8 cellular contexts compared by ENCODE assay signal in the genomic region with DNA sequence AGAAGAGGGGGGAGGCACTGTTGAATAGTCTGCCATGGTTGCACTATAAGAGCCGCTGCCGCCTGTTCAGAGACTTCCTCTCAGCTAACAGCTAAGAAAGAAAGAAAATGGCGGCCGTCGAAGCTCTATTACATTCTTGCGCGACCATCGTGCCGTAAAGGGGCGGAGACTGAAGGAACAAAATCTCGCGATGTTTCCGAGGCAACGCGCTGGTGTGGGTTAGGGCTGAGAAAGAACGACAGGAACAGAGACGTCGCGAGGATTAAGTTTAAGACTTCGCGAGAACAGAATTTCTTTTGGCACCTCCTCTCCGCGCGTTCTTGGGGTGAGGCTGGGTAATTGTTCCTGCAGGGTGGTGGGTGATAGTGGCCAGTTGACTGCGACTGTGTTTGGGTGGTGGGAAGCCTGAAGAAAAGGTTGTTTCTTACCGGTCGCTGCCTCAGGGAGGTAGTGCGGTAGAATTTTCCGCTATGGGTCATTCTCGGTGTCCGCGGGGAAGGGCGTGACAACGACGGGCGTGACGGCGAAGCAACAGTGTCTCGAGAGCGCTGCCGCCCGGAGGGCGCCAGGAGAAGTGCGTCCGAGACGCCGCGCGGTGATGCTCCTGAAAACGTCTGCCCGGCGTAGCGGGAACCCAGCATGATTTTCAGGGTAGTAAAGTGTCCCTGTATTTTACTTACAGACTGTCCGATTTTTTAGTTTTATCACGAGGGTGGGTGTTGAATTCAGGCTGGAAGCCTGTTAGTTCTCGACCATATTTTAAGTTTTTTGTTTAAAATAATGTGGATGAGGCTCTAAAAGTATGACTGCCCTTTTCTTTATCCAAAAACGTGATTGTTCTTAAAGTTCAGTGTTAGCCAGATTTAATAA. TPM values are rescaled to one million over a fixed set of nuclear protein-coding genes. Genes with fewer than 3 reads are reported as not detected.
DNase-seq lines count a peak whose midpoint lies in the region; ATAC-seq and TF ChIP-seq lines count a peak whose summit lies in the region.

A gene with protein sequence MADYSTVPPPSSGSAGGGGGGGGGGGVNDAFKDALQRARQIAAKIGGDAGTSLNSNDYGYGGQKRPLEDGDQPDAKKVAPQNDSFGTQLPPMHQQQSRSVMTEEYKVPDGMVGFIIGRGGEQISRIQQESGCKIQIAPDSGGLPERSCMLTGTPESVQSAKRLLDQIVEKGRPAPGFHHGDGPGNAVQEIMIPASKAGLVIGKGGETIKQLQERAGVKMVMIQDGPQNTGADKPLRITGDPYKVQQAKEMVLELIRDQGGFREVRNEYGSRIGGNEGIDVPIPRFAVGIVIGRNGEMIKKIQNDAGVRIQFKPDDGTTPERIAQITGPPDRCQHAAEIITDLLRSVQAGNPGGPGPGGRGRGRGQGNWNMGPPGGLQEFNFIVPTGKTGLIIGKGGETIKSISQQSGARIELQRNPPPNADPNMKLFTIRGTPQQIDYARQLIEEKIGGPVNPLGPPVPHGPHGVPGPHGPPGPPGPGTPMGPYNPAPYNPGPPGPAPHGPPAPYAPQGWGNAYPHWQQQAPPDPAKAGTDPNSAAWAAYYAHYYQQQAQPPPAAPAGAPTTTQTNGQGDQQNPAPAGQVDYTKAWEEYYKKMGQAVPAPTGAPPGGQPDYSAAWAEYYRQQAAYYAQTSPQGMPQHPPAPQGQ (minus strand): TSS at position 104 of the 870 bp plus-strand sequence. CDS start 68 bp downstream, at position 36.

- H4K20me1 ChIP-seq in SU-DHL-6 (ENCODE audit: low read depth, low read length) = peaks cover 40% of the 10 kb centered on the region

- peak; percentile 80 for TF ChIP-seq CTCF in GM12873 (IDR thresholded peaks at IDR 0.05; ENCODE audit: insufficient read depth, low read depth, low read length, missing control alignments)
- peak; percentile 46 for TF ChIP-seq CTCF in SU-DHL-6 (IDR thresholded peaks at IDR 0.05; ENCODE audit: insufficient read depth, low read length, poor library complexity, severe bottlenecking)
- TF ChIP-seq CTCF in heart left ventricle (IDR thresholded peaks at IDR 0.05) = peak; percentile 51 to 90 (median 72)
- peak; percentile 74 for TF ChIP-seq CTCF in upper lobe of right lung (IDR thresholded peaks at IDR 0.05)

- H3K9ac ChIP-seq in SU-DHL-6 (ENCODE audit: low read length) = peak within 1 kb of the TSS; percentile 95
- peak within 1 kb of the TSS; percentile 100 for H3K9ac ChIP-seq in adipocyte (ENCODE audit: low read length)

- no peaks in the 10 kb centered on the region for H3K9me2 ChIP-seq in SU-DHL-6 (replicated peaks; ENCODE audit: insufficient read depth, low read length)

- peaks cover 86% of the 10 kb centered on the region for H3K79me2 ChIP-seq in SU-DHL-6 (ENCODE audit: insufficient read depth, low read length)

- peak in 1 of 2 donors; percentile 73 for TF ChIP-seq POLR2A in heart left ventricle (IDR thresholded peaks at IDR 0.05)

- H3K4me2 ChIP-seq in SU-DHL-6 (ENCODE audit: low read depth, low read length, poor library complexity, severe bottlenecking) = peak within 1 kb of the TSS; percentile 97

- ATAC-seq in HG02759 (IDR thresholded peaks at IDR 0.05; ENCODE audit: unreplicated experiment) = peak; percentile 79
- ATAC-seq in heart left ventricle = peak; percentile 91 to 94 (median 94)
- peak; percentile 93 for ATAC-seq in upper lobe of right lung

- WGBS in heart left ventricle, 4 donors = 0 to 1% (median 0%) methylated on average over 54 to 57 of the region's 57 CpGs

- H3K4me1 ChIP-seq in adipocyte (ENCODE audit: control insufficient read depth, insufficient read depth, low read length) (peaks cover 49% of the 10 kb centered on the region), heart left ventricle (peaks cover 0 to 63% (median 41%) of the 10 kb centered on the region in 12 donors), upper lobe of right lung (peaks cover 35% of the 10 kb centered on the region)

- H2AFZ ChIP-seq in SU-DHL-6 (ENCODE audit: low read depth, low read length, severe bottlenecking) = peak within 1 kb of the TSS; percentile 8

- peak within 1 kb of the TSS; percentile 93 for H3K27ac ChIP-seq in SU-DHL-6 (ENCODE audit: low read depth, low read length)
- peak within 1 kb of the TSS; percentile 91 to 99 (median 96) for H3K27ac ChIP-seq in heart left ventricle
- peak within 1 kb of the TSS; percentile 98 for H3K27ac ChIP-seq in upper lobe of right lung

- H3K4me3 ChIP-seq in SU-DHL-6 (ENCODE audit: insufficient read depth, low read length, poor library complexity, severe bottlenecking) (peak within 1 kb of the TSS; percentile 87), adipocyte (ENCODE audit: low read length) (peak within 1 kb of the TSS; percentile 100), heart left ventricle (peak within 1 kb of the TSS; percentile 42 to 92 (median 80)), upper lobe of right lung (peak within 1 kb of the TSS; percentile 71)

- H3K36me3 ChIP-seq in SU-DHL-6 (ENCODE audit: low read length) (peaks cover 42% of the 10 kb centered on the region), adipocyte (ENCODE audit: control insufficient read depth, insufficient read depth, low read length, severe bottlenecking) (peaks cover 9% of the 10 kb centered on the region), heart left ventricle (peaks cover 0 to 24% (median 5%) of the 10 kb centered on the region in 9 donors), upper lobe of right lung (peaks cover 6% of the 10 kb centered on the region)

- peaks cover 3% of the 10 kb centered on the region; the same call in 1 of the 2 replicates for H3F3A ChIP-seq in SU-DHL-6 (ENCODE audit: insufficient read depth)

- H3K27me3 ChIP-seq in SU-DHL-6 (ENCODE audit: low read length) = no peaks in the 10 kb centered on the region
- no peaks in the 10 kb centered on the region for H3K27me3 ChIP-seq in adipocyte (replicated peaks; ENCODE audit: control insufficient read depth, insufficient read depth, low read length)
- no peaks in the 10 kb centered on the region for H3K27me3 ChIP-seq in heart left ventricle
- H3K27me3 ChIP-seq in upper lobe of right lung = no peaks in the 10 kb centered on the region

- intact Hi-C loops in heart left ventricle (cut with DNase I) (loop anchor here (1.0 to 5.0 kb wide), 8 partner anchors 26 to 136 kb away; a partner anchor contains a TSS), posterior cingulate gyrus (cut with DNase I) (loop anchor here (1.0 to 2.0 kb wide), 2 partner anchors 25 to 136 kb away; a partner anchor contains a TSS), upper lobe of right lung (cut with DNase I) (loop anchor here (10.0 kb wide), 1 partner anchor 136 kb away; no protein-coding TSS in a partner anchor)

- H3K9me3 ChIP-seq in SU-DHL-6 (ENCODE audit: insufficient read depth, low read length) = no peaks in the 10 kb centered on the region
- no peaks in the 10 kb centered on the region for H3K9me3 ChIP-seq in adipocyte (ENCODE audit: control insufficient read depth, low read length)
- no peaks in the 10 kb centered on the region for H3K9me3 ChIP-seq in heart left ventricle
- H3K9me3 ChIP-seq in upper lobe of right lung = no peaks in the 10 kb centered on the region

- DNase-seq in NCI-H128 (lab: John Stamatoyannopoulos, UW; ENCODE audit: unreplicated experiment) (peak; percentile 98), adipocyte (ENCODE audit: low read depth) (peak; percentile 100), heart left ventricle (peak; percentile 95 to 96 (median 95)), posterior cingulate gyrus (peak; percentile 84 to 98 (median 92)), upper lobe of right lung (peak; percentile 94)

RNA-seq across cellular contexts. Expression of the gene that starts here (rescaled TPM):
- total RNA-seq in heart left ventricle (10 to 100 TPM; 40.5 to 78.9 (median 64.3) TPM), upper lobe of right lung (88.8 TPM)
- 10 to 100 TPM; 27.0 to 50.1 TPM for polyA plus RNA-seq in heart left ventricle

Comparison
In these comparisons a context has a peak if more than half of its experiments do, and no peak if none do; other contexts are left out.
1. Peak in every context shown above with its lines: DNase-seq, ATAC-seq, H3K4me3 ChIP-seq and H3K27ac ChIP-seq.